Comparison of ENCODE assay signal across 24 cellular contexts in the genomic region with DNA sequence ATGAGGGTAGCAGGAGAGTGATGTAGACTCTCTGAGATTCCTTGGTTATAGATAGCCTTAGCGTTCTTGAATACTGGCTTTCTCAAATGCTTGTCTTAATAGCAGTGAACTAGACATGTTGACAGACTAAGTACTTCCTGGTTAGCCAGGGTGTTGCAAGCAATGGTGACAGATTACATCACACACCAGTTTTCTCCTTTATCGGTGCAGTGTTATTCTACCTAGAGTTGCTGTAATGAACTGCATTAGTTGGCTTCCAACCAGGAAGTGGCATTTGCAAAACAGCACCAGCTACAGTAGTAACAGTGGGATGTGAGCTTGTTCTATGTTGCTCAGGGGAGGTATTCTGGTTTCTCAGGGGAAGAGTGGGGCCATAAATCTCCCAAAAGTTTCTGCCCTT.
DNase-seq lines count a peak whose midpoint lies in the region; ATAC-seq and TF ChIP-seq lines count a peak whose summit lies in the region.
"Had no signal": no experiment of that assay in that cellular context is flagged by ENCODE, and none has a peak within 500 bp of the region (broad histone marks: within the 10 kb centered on the region; RNA-seq: fewer than 3 reads in every experiment).

No MANE protein-coding gene starts in this region.

- H3K27me3 ChIP-seq in thyroid gland, result no peaks in the 10 kb centered on the region
- H3K27me3 ChIP-seq: dorsolateral prefrontal cortex, testis had no signal

- H3K4me1 ChIP-seq in mucosa of descending colon (ENCODE audit: low read depth), result no peaks in the 10 kb centered on the region
- no peaks in the 10 kb centered on the region for H3K4me1 ChIP-seq in thyroid gland
- H3K4me1 ChIP-seq: testis had no signal

- no peak for TF ChIP-seq CTCF in LNCaP clone FGC (IDR thresholded peaks at IDR 0.05; ENCODE audit: control insufficient read depth, extremely low read depth, insufficient read depth)
- TF ChIP-seq CTCF in mucosa of descending colon (IDR thresholded peaks at IDR 0.05), result no peak
- TF ChIP-seq CTCF in thyroid gland (IDR thresholded peaks at IDR 0.05), result no peak

- H3K36me3 Mint-ChIP-seq in activated CD4-positive, alpha-beta T cell treated with anti-CD3 and anti-CD28 coated beads, Interleukin-2, amount 10 ng/mL, durations not matched to agents 7 days and 5 days (ENCODE audit: low read depth), result no peaks in the 10 kb centered on the region
- H3K36me3 Mint-ChIP-seq: activated naive CD4-positive, alpha-beta T cell treated with anti-CD3 and anti-CD28 coated beads, Interleukin-2, amount 10 ng/mL, durations not matched to agents 7 days and 5 days; CD8-positive, alpha-beta memory T cell; stimulated activated effector memory CD8-positive, alpha-beta T cell treated with anti-CD3 and anti-CD28 coated beads, Interleukin-12 subunit alpha, Interleukin-12 subunit beta, amount 100 ng/mL, for 72 hours had no signal

- no peak overlapping the region for H3K27ac Mint-ChIP-seq in activated CD4-positive, alpha-beta T cell treated with anti-CD3 and anti-CD28 coated beads, Interleukin-2, amount 10 ng/mL, durations not matched to agents 7 days and 5 days
- H3K27ac Mint-ChIP-seq: activated naive CD4-positive, alpha-beta T cell treated with anti-CD3 and anti-CD28 coated beads, Interleukin-2, amount 10 ng/mL, durations not matched to agents 7 days and 5 days; stimulated activated effector memory CD8-positive, alpha-beta T cell treated with anti-CD3 and anti-CD28 coated beads, Interleukin-12 subunit alpha, Interleukin-12 subunit beta, amount 100 ng/mL, for 72 hours had no signal

- no peak overlapping the region for H3K4me3 ChIP-seq in LNCaP clone FGC (ENCODE audit: low read depth, low read length)
- H3K4me3 ChIP-seq in mucosa of descending colon, result no peak overlapping the region
- H3K4me3 ChIP-seq in thyroid gland (replicated peaks in 1 of 3), result no peak overlapping the region
- H3K4me3 ChIP-seq: dorsolateral prefrontal cortex, SK-N-MC, testis had no signal

- H3K9me3 ChIP-seq in mucosa of descending colon (peaks cover 13% of the 10 kb centered on the region), thyroid gland (no peaks in the 10 kb centered on the region)
- H3K9me3 ChIP-seq: testis had no signal

- CTCF ChIA-PET in activated CD4-positive, alpha-beta T cell treated with anti-CD3 and anti-CD28 coated beads, Interleukin-2, amount 10 ng/mL, durations not matched to agents 7 days and 5 days (lab: Charles Lee), result no interaction called here

- POLR2A ChIA-PET in activated CD4-positive, alpha-beta T cell treated with anti-CD3 and anti-CD28 coated beads, Interleukin-2, amount 10 ng/mL, durations not matched to agents 7 days and 5 days (lab: Charles Lee), result no interaction called here

- H3K36me3 ChIP-seq in mucosa of descending colon (ENCODE audit: low read depth) (no peaks in the 10 kb centered on the region), thyroid gland (no peaks in the 10 kb centered on the region)

- peak; percentile 67 for ATAC-seq in mucosa of descending colon
- ATAC-seq: naive thymus-derived CD8-positive, alpha-beta T cell; sciatic nerve; stimulated activated effector memory CD8-positive, alpha-beta T cell treated with anti-CD3 and anti-CD28 coated beads, Interleukin-12 subunit alpha, Interleukin-12 subunit beta, amount 100 ng/mL, for 72 hours had no signal

- DNase-seq in DMS53 (lab: John Stamatoyannopoulos, UW) (peak; percentile 74), LNCaP clone FGC (ENCODE audit: low read depth) (peak; percentile 63), SKM-1 (lab: John Stamatoyannopoulos, UW; ENCODE audit: unreplicated experiment) (peak; percentile 79), mucosa of descending colon (peak in 1 of 3 donors; percentile 3), LoVo (ENCODE audit: low spot score) (no peak), thyroid gland (no peak)
- no peak for DNase-seq in activated CD4-positive, alpha-beta T cell treated with anti-CD3 and anti-CD28 coated beads, Interleukin-2, amount 10 ng/mL, durations not matched to agents 7 days and 5 days
- DNase-seq: activated CD4-positive, CD25-positive, alpha-beta regulatory T cell; activated naive CD4-positive, alpha-beta T cell treated with anti-CD3 and anti-CD28 coated beads, Interleukin-2, amount 10 ng/mL, durations not matched to agents 7 days and 5 days; activated T-cell treated with anti-CD3 and anti-CD28 coated beads, Interleukin-2, amount 50 U/mL, for 48 hours; aorta; DND-41; dorsolateral prefrontal cortex; mammary epithelial cell; NCI-H187 treated with DMSO at 0.1 percent for 48 hours; NCI-H345; T-helper 9 cell; testis had no signal

- no peaks in the 10 kb centered on the region for H3K27me3 Mint-ChIP-seq in activated CD4-positive, alpha-beta T cell treated with anti-CD3 and anti-CD28 coated beads, Interleukin-2, amount 10 ng/mL, durations not matched to agents 7 days and 5 days
- H3K27me3 Mint-ChIP-seq: activated naive CD4-positive, alpha-beta T cell treated with anti-CD3 and anti-CD28 coated beads, Interleukin-2, amount 10 ng/mL, durations not matched to agents 7 days and 5 days; CD8-positive, alpha-beta memory T cell; central memory CD8-positive, alpha-beta T cell; naive thymus-derived CD8-positive, alpha-beta T cell had no signal

- no peaks in the 10 kb centered on the region for H3K4me1 Mint-ChIP-seq in activated CD4-positive, alpha-beta T cell treated with anti-CD3 and anti-CD28 coated beads, Interleukin-2, amount 10 ng/mL, durations not matched to agents 7 days and 5 days
- H3K4me1 Mint-ChIP-seq: activated naive CD4-positive, alpha-beta T cell treated with anti-CD3 and anti-CD28 coated beads, Interleukin-2, amount 10 ng/mL, durations not matched to agents 7 days and 5 days; CD8-positive, alpha-beta memory T cell; central memory CD8-positive, alpha-beta T cell; naive thymus-derived CD8-positive, alpha-beta T cell; stimulated activated effector memory CD8-positive, alpha-beta T cell treated with anti-CD3 and anti-CD28 coated beads, Interleukin-12 subunit alpha, Interleukin-12 subunit beta, amount 100 ng/mL, for 72 hours had no signal

- H3K4me3 Mint-ChIP-seq in activated CD4-positive, alpha-beta T cell treated with anti-CD3 and anti-CD28 coated beads, Interleukin-2, amount 10 ng/mL, durations not matched to agents 7 days and 5 days, result no peak overlapping the region
- H3K4me3 Mint-ChIP-seq: activated naive CD4-positive, alpha-beta T cell treated with anti-CD3 and anti-CD28 coated beads, Interleukin-2, amount 10 ng/mL, durations not matched to agents 7 days and 5 days; CD8-positive, alpha-beta memory T cell; central memory CD8-positive, alpha-beta T cell; naive thymus-derived CD8-positive, alpha-beta T cell; stimulated activated effector memory CD8-positive, alpha-beta T cell treated with anti-CD3 and anti-CD28 coated beads, Interleukin-12 subunit alpha, Interleukin-12 subunit beta, amount 100 ng/mL, for 72 hours had no signal

- H3K27ac ChIP-seq in thyroid gland, result no peak overlapping the region
- H3K27ac ChIP-seq: dorsolateral prefrontal cortex, SK-N-MC, testis had no signal

- intact Hi-C loops in mucosa of descending colon (cut with DNase I, micrococcal nuclease), result no loop called here
- intact Hi-C loops in thyroid gland (cut with DNase I), result no loop called here

- H3K9me3 Mint-ChIP-seq in activated CD4-positive, alpha-beta T cell treated with anti-CD3 and anti-CD28 coated beads, Interleukin-2, amount 10 ng/mL, durations not matched to agents 7 days and 5 days, result peaks cover 12% of the 10 kb centered on the region

- WGBS in thyroid gland, 2 donors, result 69 to 85% methylated on average over 2 of the region's 2 CpGs

- no peak for TF ChIP-seq POLR2A in thyroid gland (IDR thresholded peaks at IDR 0.05)

Comparison
In these comparisons a context has a peak if more than half of its experiments do, and no peak if none do; other contexts are left out.
1. DNase-seq: peak in DMS53 (single experiment), LNCaP clone FGC (single experiment) and SKM-1 (single experiment); none in LoVo (single experiment), thyroid gland (0 of 2) and activated CD4-positive, alpha-beta T cell treated with anti-CD3 and anti-CD28 coated beads, Interleukin-2, amount 10 ng/mL, durations not matched to agents 7 days and 5 days (single experiment).